Comparison of ENCODE assay signal across 11 cellular contexts in genomic region chr18:46013484-46014189, GRCh38. TPM values are rescaled to one million over a fixed set of nuclear protein-coding genes. Genes with fewer than 3 reads are reported as not detected.
DNase-seq lines count a peak whose midpoint lies in the region; ATAC-seq and TF ChIP-seq lines count a peak whose summit lies in the region.
"Had no signal": no experiment of that assay in that cellular context is flagged by ENCODE, and none has a peak within 500 bp of the region (broad histone marks: within the 10 kb centered on the region; RNA-seq: fewer than 3 reads in every experiment).

No MANE protein-coding gene starts in this region.

- POLR2A ChIA-PET in CD4-positive, alpha-beta memory T cell (lab: Charles Lee; ENCODE audit: partially characterized antibody) = no interaction called here

- intact Hi-C loops in thyroid gland (cut with DNase I) = no loop called here
- intact Hi-C loops in CD4-positive, alpha-beta memory T cell (cut with micrococcal nuclease) = no loop called here

- no peak overlapping the region for H3K9ac ChIP-seq in BLaER1
- no peak overlapping the region for H3K9ac ChIP-seq in OCI-LY3 (ENCODE audit: low read length)

- no peaks in the 10 kb centered on the region for H3K36me3 ChIP-seq in BLaER1
- H3K36me3 ChIP-seq in OCI-LY3 (replicated peaks; ENCODE audit: low read depth, low read length) = no peaks in the 10 kb centered on the region
- H3K36me3 ChIP-seq in thyroid gland = no peaks in the 10 kb centered on the region
- peaks cover 7% of the 10 kb centered on the region for H3K36me3 ChIP-seq in CD4-positive, alpha-beta memory T cell (ENCODE audit: insufficient read depth, low read length)

- H3K4me1 ChIP-seq in BLaER1 (peaks cover 15% of the 10 kb centered on the region), OCI-LY3 (ENCODE audit: low read length) (peaks cover 60% of the 10 kb centered on the region), thyroid gland (no peaks in the 10 kb centered on the region)
- H3K4me1 ChIP-seq in CD4-positive, alpha-beta memory T cell (ENCODE audit: insufficient read depth, low read length) = peaks cover 6% of the 10 kb centered on the region

- H3K27me3 ChIP-seq in BLaER1 = no peaks in the 10 kb centered on the region
- H3K27me3 ChIP-seq in OCI-LY3 (ENCODE audit: low read depth, low read length) = peaks cover 73% of the 10 kb centered on the region
- no peaks in the 10 kb centered on the region for H3K27me3 ChIP-seq in thyroid gland
- H3K27me3 ChIP-seq in CD4-positive, alpha-beta memory T cell (ENCODE audit: insufficient read depth, low read length) = no peaks in the 10 kb centered on the region

- WGBS in thyroid gland, 2 donors = 77 to 80% methylated on average over 5 of the region's 5 CpGs

- H3K9me3 Mint-ChIP-seq in CD4-positive, alpha-beta memory T cell = no peaks in the 10 kb centered on the region

- no peaks in the 10 kb centered on the region for H4K20me1 ChIP-seq in BLaER1
- H4K20me1 ChIP-seq in OCI-LY3 (ENCODE audit: insufficient read depth, low read length) = peaks cover 43% of the 10 kb centered on the region

- CTCF ChIA-PET in CD4-positive, alpha-beta memory T cell (lab: Charles Lee; ENCODE audit: partially characterized antibody) = interaction anchor here (1.1 to 1.3 kb wide), 3 partner anchors 21 to 60 kb away, joined by 3 to 4 read pairs (median 4); partner anchors contain the start of gene PSTPIP2

- ATAC-seq in GM18511 (IDR thresholded peaks at IDR 0.05; ENCODE audit: unreplicated experiment) = peak; percentile 87
- peak; percentile 82 for ATAC-seq in HG02938 (IDR thresholded peaks at IDR 0.05; ENCODE audit: unreplicated experiment)
- no peak for ATAC-seq in esophagus mucosa

- H3K9me3 ChIP-seq in BLaER1 = no peaks in the 10 kb centered on the region
- H3K9me3 ChIP-seq in OCI-LY3 (ENCODE audit: insufficient read depth, low read length) = no peaks in the 10 kb centered on the region
- H3K9me3 ChIP-seq in thyroid gland = no peaks in the 10 kb centered on the region
- no peaks in the 10 kb centered on the region for H3K9me3 ChIP-seq in CD4-positive, alpha-beta memory T cell (ENCODE audit: control insufficient read depth in 1 of 2, low read length in 2 of 2)

- H3K27ac ChIP-seq in BLaER1 (no peak overlapping the region), OCI-LY3 (ENCODE audit: low read length) (peak overlapping the region; percentile 32), thyroid gland (no peak overlapping the region)
- H3K27ac ChIP-seq in CD4-positive, alpha-beta memory T cell (ENCODE audit: low read depth, low read length) = no peak overlapping the region
- H3K27ac ChIP-seq: C4-2B had no signal

- H3K4me3 ChIP-seq in BLaER1 = no peak overlapping the region
- peak overlapping the region; percentile 48 for H3K4me3 ChIP-seq in OCI-LY3 (ENCODE audit: low read length)
- no peak overlapping the region for H3K4me3 ChIP-seq in thyroid gland (replicated peaks in 1 of 3)
- H3K4me3 ChIP-seq in CD4-positive, alpha-beta memory T cell (ENCODE audit: low read length in 2 of 2) = no peak overlapping the region
- H3K4me3 ChIP-seq: lung had no signal

- H3K36me3 Mint-ChIP-seq in CD4-positive, alpha-beta memory T cell = peaks cover 23 to 37% of the 10 kb centered on the region in 2 donors

- DNase-seq in thyroid gland (no peak), UCSD-AML1 (lab: John Stamatoyannopoulos, UW; ENCODE audit: unreplicated experiment) (no peak)
- DNase-seq in CD4-positive, alpha-beta memory T cell = no peak
- DNase-seq: NCI-H524 treated with DMSO at 0.1 percent for 48 hours had no signal

- no peaks in the 10 kb centered on the region for H3K79me2 ChIP-seq in OCI-LY3 (ENCODE audit: low read length)

- no peak overlapping the region for H3K4me3 Mint-ChIP-seq in CD4-positive, alpha-beta memory T cell

- peaks cover 4 to 6% (median 4%) of the 10 kb centered on the region in 4 donors for H3K4me1 Mint-ChIP-seq in CD4-positive, alpha-beta memory T cell

- no peak for TF ChIP-seq POLR2A in thyroid gland (IDR thresholded peaks at IDR 0.05)

- peak overlapping the region in 1 of 7 donors; percentile 52 for H3K27ac Mint-ChIP-seq in CD4-positive, alpha-beta memory T cell

- H3K4me2 ChIP-seq in BLaER1 (peak overlapping the region; percentile 26), OCI-LY3 (ENCODE audit: low read length) (peak overlapping the region; percentile 65)

- no peaks in the 10 kb centered on the region for H3K27me3 Mint-ChIP-seq in CD4-positive, alpha-beta memory T cell

- no peak for TF ChIP-seq CTCF in OCI-LY3 (IDR thresholded peaks at IDR 0.05; ENCODE audit: low read depth, low read length)
- TF ChIP-seq CTCF in thyroid gland (IDR thresholded peaks at IDR 0.05) = no peak

- H2AFZ ChIP-seq in OCI-LY3 (ENCODE audit: low read depth, low read length) = no peak overlapping the region

RNA-seq across cellular contexts. Expression of gene EPG5, which starts 46.5 kb away (rescaled TPM):
- total RNA-seq in esophagus mucosa (12.2 TPM), thyroid gland (100 to 1,000 TPM in 1 of 4 donors, 10 to 100 TPM in 3; 39.1 to 105 (median 59.0) TPM)
- 10 to 100 TPM; 64.3 to 69.0 TPM for total RNA-seq in CD4-positive, alpha-beta memory T cell
- polyA plus RNA-seq in CD4-positive, alpha-beta memory T cell = 1 to 10 TPM; 4.1 to 5.7 TPM

RNA-seq across cellular contexts. Expression of gene PSTPIP2, which starts 58.4 kb away (rescaled TPM):
- total RNA-seq in esophagus mucosa (4.7 TPM), thyroid gland (1 to 10 TPM; 1.9 to 4.3 (median 2.9) TPM)
- 10 to 100 TPM; 13.3 to 14.0 TPM for total RNA-seq in CD4-positive, alpha-beta memory T cell
- 10 to 100 TPM; 10.9 to 19.7 TPM for polyA plus RNA-seq in CD4-positive, alpha-beta memory T cell
